In genomic region chr6:30960907-30961673, GRCh38 we compare ENCODE assay signal across 27 cellular contexts. TPM values are rescaled to one million over a fixed set of nuclear protein-coding genes. Genes with fewer than 3 reads are reported as not detected.
DNase-seq lines count a peak whose midpoint lies in the region; ATAC-seq, FAIRE-seq and TF ChIP-seq lines count a peak whose summit lies in the region.
"Had no signal": no experiment of that assay in that cellular context is flagged by ENCODE, and none has a peak within 500 bp of the region (broad histone marks: within the 10 kb centered on the region; RNA-seq: fewer than 3 reads in every experiment).

No MANE protein-coding gene starts in this region.

- intact Hi-C loops in sigmoid colon (cut with DNase I): loop anchor here (5.0 kb wide), 1 partner anchor 281 kb away; no protein-coding TSS in a partner anchor

- H3K9me3 ChIP-seq in astrocyte (ENCODE audit: insufficient read depth, low read depth, low read length): no peaks in the 10 kb centered on the region
- H3K9me3 ChIP-seq in sigmoid colon: no peaks in the 10 kb centered on the region
- no peaks in the 10 kb centered on the region for H3K9me3 ChIP-seq in tibial nerve

- H3K36me3 Mint-ChIP-seq in astrocyte (ENCODE audit: low read depth, unreplicated experiment): peaks cover under 1% of the 10 kb centered on the region
- H3K36me3 Mint-ChIP-seq: CD8-positive, alpha-beta T cell; immature natural killer cell had no signal

- peaks cover 37% of the 10 kb centered on the region for H3K27me3 Mint-ChIP-seq in astrocyte (ENCODE audit: low read depth, unreplicated experiment)

- DNase-seq in NCI-H748 (lab: John Stamatoyannopoulos, UW; ENCODE audit: unreplicated experiment): peak; percentile 23
- no peak for DNase-seq in NCI-H748 treated with DMSO at 0.1 percent for 48 hours (lab: John Stamatoyannopoulos, UW)
- DNase-seq in astrocyte (ENCODE audit: low read depth): peak; percentile 8
- peak; percentile 36 for DNase-seq in fibroblast of villous mesenchyme (ENCODE audit: low read depth)
- DNase-seq in stromal cell of bone marrow (ENCODE audit: low read depth): peak; percentile 25
- no peak for DNase-seq in sigmoid colon
- no peak for DNase-seq in tibial nerve (ENCODE audit: low spot score in 2 of 2)
- DNase-seq: activated CD8-positive, alpha-beta T cell treated with anti-CD3 and anti-CD28 coated beads, Interleukin-2, amount 10 ng/mL, durations not matched to agents 7 days and 5 days; CD8-positive, alpha-beta T cell; H9; head of caudate nucleus; immature natural killer cell; mesendoderm; NCI-H1417 treated with DMSO at 0.1 percent for 48 hours; nephron progenitor cell; Right ventricle myocardium superior; stimulated activated naive CD8-positive, alpha-beta T cell treated with anti-CD3 and anti-CD28 coated beads, Interleukin-15, Interleukin-2, amounts not matched to agents 100 U/mL and 50 U/mL, for 24 hours had no signal

- TF ChIP-seq CTCF in astrocyte (IDR thresholded peaks at IDR 0.05; ENCODE audit: insufficient read depth, low read depth, low read length): no peak
- TF ChIP-seq CTCF in fibroblast of villous mesenchyme (IDR thresholded peaks at IDR 0.05; ENCODE audit: insufficient read depth, low read depth, low read length): no peak
- no peak for TF ChIP-seq CTCF in sigmoid colon (IDR thresholded peaks at IDR 0.05)
- no peak for TF ChIP-seq CTCF in tibial nerve (IDR thresholded peaks at IDR 0.05)

- 79 to 84% methylated on average over 9 of the region's 9 CpGs for WGBS in sigmoid colon, 2 donors
- 66 to 75% methylated on average over 9 of the region's 9 CpGs for WGBS in tibial nerve, 2 donors

- H3K4me3 Mint-ChIP-seq in astrocyte (ENCODE audit: unreplicated experiment): no peak overlapping the region
- H3K4me3 Mint-ChIP-seq: activated CD8-positive, alpha-beta T cell treated with anti-CD3 and anti-CD28 coated beads, Interleukin-2, amount 10 ng/mL, durations not matched to agents 7 days and 5 days; CD8-positive, alpha-beta T cell; H9; immature natural killer cell; nephron progenitor cell; T-helper 1 cell treated with Interleukin-12 subunit alpha and Interleukin-12 subunit beta and Interleukin-4 antibody, amounts not matched to agents 30 μg/mL and 1 μg/mL, for 36 hours had no signal

- H3K9ac ChIP-seq in astrocyte (ENCODE audit: low read length): no peak overlapping the region
- H3K9ac ChIP-seq: KMS-11 had no signal

- H3K4me3 ChIP-seq in astrocyte (ENCODE audit: insufficient read depth, low read depth, low read length): no peak overlapping the region
- no peak overlapping the region for H3K4me3 ChIP-seq in fibroblast of villous mesenchyme (ENCODE audit: low read depth, low read length)
- H3K4me3 ChIP-seq in sigmoid colon: no peak overlapping the region
- no peak overlapping the region for H3K4me3 ChIP-seq in tibial nerve

- peaks cover 7% of the 10 kb centered on the region for H3K4me1 Mint-ChIP-seq in astrocyte (ENCODE audit: low read depth, unreplicated experiment)

- no peaks in the 10 kb centered on the region for H4K20me1 ChIP-seq in astrocyte (ENCODE audit: insufficient read depth, low read length)

- peaks cover 5% of the 10 kb centered on the region for H3K27me3 ChIP-seq in astrocyte (ENCODE audit: insufficient read depth, low read length)
- peaks cover 0 to 47% (median 0%) of the 10 kb centered on the region in 3 donors for H3K27me3 ChIP-seq in sigmoid colon
- no peaks in the 10 kb centered on the region for H3K27me3 ChIP-seq in tibial nerve

- TF ChIP-seq EP300 in sigmoid colon (IDR thresholded peaks at IDR 0.05) (no peak), tibial nerve (IDR thresholded peaks at IDR 0.05) (no peak)

- TF ChIP-seq POLR2A in sigmoid colon (IDR thresholded peaks at IDR 0.05): no peak
- no peak for TF ChIP-seq POLR2A in tibial nerve (IDR thresholded peaks at IDR 0.05)

- no peaks in the 10 kb centered on the region for H3K79me2 ChIP-seq in astrocyte (ENCODE audit: insufficient read depth, low read length)

- no peak overlapping the region for H3K4me2 ChIP-seq in astrocyte (ENCODE audit: low read length)
- H3K4me2 ChIP-seq: KMS-11 had no signal

- no peak for ATAC-seq in HG03039 (IDR thresholded peaks at IDR 0.05; ENCODE audit: unreplicated experiment)
- ATAC-seq: activated CD8-positive, alpha-beta T cell treated with anti-CD3 and anti-CD28 coated beads, Interleukin-2, amount 10 ng/mL, durations not matched to agents 7 days and 5 days; CD8-positive, alpha-beta T cell; stimulated activated naive CD8-positive, alpha-beta T cell treated with anti-CD3 and anti-CD28 coated beads, Interleukin-15, Interleukin-2, amounts not matched to agents 100 U/mL and 50 U/mL, for 24 hours had no signal

- H3K9me3 Mint-ChIP-seq in astrocyte (ENCODE audit: unreplicated experiment): peaks cover 9% of the 10 kb centered on the region
- H3K9me3 Mint-ChIP-seq: CD8-positive, alpha-beta T cell; T-helper 1 cell treated with Interleukin-12 subunit alpha and Interleukin-12 subunit beta and Interleukin-4 antibody, amounts not matched to agents 30 μg/mL and 1 μg/mL, for 36 hours had no signal

- no peak overlapping the region for H3K27ac Mint-ChIP-seq in astrocyte (ENCODE audit: unreplicated experiment)
- H3K27ac Mint-ChIP-seq: activated CD8-positive, alpha-beta T cell treated with anti-CD3 and anti-CD28 coated beads, Interleukin-2, amount 10 ng/mL, durations not matched to agents 7 days and 5 days; CD8-positive, alpha-beta T cell; H9; immature natural killer cell; nephron progenitor cell; T-helper 1 cell treated with Interleukin-12 subunit alpha and Interleukin-12 subunit beta and Interleukin-4 antibody, amounts not matched to agents 30 μg/mL and 1 μg/mL, for 36 hours had no signal

- H3K36me3 ChIP-seq in astrocyte (ENCODE audit: insufficient read depth, low read length): no peaks in the 10 kb centered on the region
- no peaks in the 10 kb centered on the region for H3K36me3 ChIP-seq in sigmoid colon
- H3K36me3 ChIP-seq in tibial nerve: no peaks in the 10 kb centered on the region

- H3K4me1 ChIP-seq in astrocyte (ENCODE audit: insufficient read depth, low read length): peaks cover 4% of the 10 kb centered on the region
- H3K4me1 ChIP-seq in sigmoid colon: peaks cover 0 to under 1% (median under 1%) of the 10 kb centered on the region in 4 donors
- peaks cover 0 to 3% (median 0%) of the 10 kb centered on the region in 4 donors for H3K4me1 ChIP-seq in tibial nerve

- FAIRE-seq in astrocyte (lab: Jason Lieb, UNC): no peak
- FAIRE-seq: colon, GM19239 had no signal

- H2AFZ ChIP-seq in astrocyte (ENCODE audit: low read depth, low read length): no peak overlapping the region

- H3K27ac ChIP-seq in astrocyte (ENCODE audit: low read depth, low read length) (no peak overlapping the region), sigmoid colon (no peak overlapping the region), tibial nerve (no peak overlapping the region)

RNA-seq across cellular contexts. Expression of gene MUCL3, which starts 20.3 kb away (rescaled TPM):
- total RNA-seq in astrocyte (not detected in 2 replicates), fibroblast of villous mesenchyme (not detected in 2 replicates), sigmoid colon (not detected), tibial nerve (under 1 TPM in 1 of 4 donors, not detected in 3; under 0.01 TPM)
- under 1 TPM in 1 of 3 donors, not detected in 2; under 0.01 TPM for polyA plus RNA-seq in sigmoid colon
- total RNA-seq: A172; activated CD8-positive, alpha-beta T cell treated with anti-CD3 and anti-CD28 coated beads, Interleukin-2, amount 10 ng/mL, durations not matched to agents 7 days and 5 days; CD8-positive, alpha-beta T cell; Daoy; endothelial cell of umbilical vein; pulmonary artery endothelial cell; Right ventricle myocardium superior; urinary bladder had no signal
- polyA plus RNA-seq: endothelial cell of umbilical vein, immature natural killer cell, urinary bladder had no signal

RNA-seq across cellular contexts. Expression of gene MUC21, which starts 22.4 kb away (rescaled TPM):
- total RNA-seq in astrocyte: not detected in 2 replicates
- not detected in 2 replicates for total RNA-seq in fibroblast of villous mesenchyme
- not detected for total RNA-seq in sigmoid colon
- polyA plus RNA-seq in sigmoid colon: 1 to 10 TPM in 1 of 3 donors, under 1 TPM in 1, not detected in 1; 0.19 to 1.2 TPM
- total RNA-seq in tibial nerve: not detected
- total RNA-seq: A172; activated CD8-positive, alpha-beta T cell treated with anti-CD3 and anti-CD28 coated beads, Interleukin-2, amount 10 ng/mL, durations not matched to agents 7 days and 5 days; CD8-positive, alpha-beta T cell; Daoy; endothelial cell of umbilical vein; H9; pulmonary artery endothelial cell; Right ventricle myocardium superior; urinary bladder had no signal
- polyA plus RNA-seq: endothelial cell of umbilical vein, immature natural killer cell, urinary bladder had no signal

RNA-seq across cellular contexts. Expression of gene SFTA2, which starts 29.1 kb away (rescaled TPM):
- total RNA-seq in astrocyte (not detected in 2 replicates), fibroblast of villous mesenchyme (not detected in 2 replicates), sigmoid colon (not detected), tibial nerve (not detected)
- polyA plus RNA-seq in sigmoid colon: 1 to 10 TPM in 1 of 3 donors, not detected in 2; 3.6 TPM
- total RNA-seq: A172; activated CD8-positive, alpha-beta T cell treated with anti-CD3 and anti-CD28 coated beads, Interleukin-2, amount 10 ng/mL, durations not matched to agents 7 days and 5 days; CD8-positive, alpha-beta T cell; Daoy; endothelial cell of umbilical vein; H9; pulmonary artery endothelial cell; Right ventricle myocardium superior; urinary bladder had no signal
- polyA plus RNA-seq: endothelial cell of umbilical vein, immature natural killer cell, urinary bladder had no signal

RNA-seq across cellular contexts. Expression of gene VARS2, which starts 47.1 kb away (rescaled TPM):
- 19.8 and 21.6 TPM in 2 replicates for total RNA-seq in astrocyte
- total RNA-seq in fibroblast of villous mesenchyme: 15.1 and 17.3 TPM in 2 replicates
- 10 to 100 TPM in 1 of 4 donors, 1 to 10 TPM in 3; 6.7 to 13.0 (median 9.0) TPM for total RNA-seq in sigmoid colon
- 10 to 100 TPM in 1 of 3 donors, 1 to 10 TPM in 2; 6.9 to 23.0 (median 7.8) TPM for polyA plus RNA-seq in sigmoid colon
- 10 to 100 TPM; 22.6 to 26.2 (median 24.7) TPM for total RNA-seq in tibial nerve

RNA-seq across cellular contexts. Expression of gene MUC22, which starts 49.2 kb away (rescaled TPM):
- total RNA-seq in astrocyte (0.05 TPM in 1 of 2 replicates, not detected in the other), fibroblast of villous mesenchyme (not detected in 2 replicates), sigmoid colon (not detected), tibial nerve (not detected)
- polyA plus RNA-seq in sigmoid colon: not detected
- total RNA-seq: activated CD8-positive, alpha-beta T cell treated with anti-CD3 and anti-CD28 coated beads, Interleukin-2, amount 10 ng/mL, durations not matched to agents 7 days and 5 days; CD8-positive, alpha-beta T cell; Daoy; endothelial cell of umbilical vein; H9; pulmonary artery endothelial cell; urinary bladder had no signal
- polyA plus RNA-seq: endothelial cell of umbilical vein, immature natural killer cell, urinary bladder had no signal

Comparison
In these comparisons a context has a peak if more than half of its experiments do, and no peak if none do; other contexts are left out.
1. DNase-seq: peak in NCI-H748 (single experiment), astrocyte (single experiment), fibroblast of villous mesenchyme (single experiment) and stromal cell of bone marrow (single experiment); none in NCI-H748 treated with DMSO at 0.1 percent for 48 hours (single experiment), sigmoid colon (single experiment) and tibial nerve (0 of 2).